In the genomic region with DNA sequence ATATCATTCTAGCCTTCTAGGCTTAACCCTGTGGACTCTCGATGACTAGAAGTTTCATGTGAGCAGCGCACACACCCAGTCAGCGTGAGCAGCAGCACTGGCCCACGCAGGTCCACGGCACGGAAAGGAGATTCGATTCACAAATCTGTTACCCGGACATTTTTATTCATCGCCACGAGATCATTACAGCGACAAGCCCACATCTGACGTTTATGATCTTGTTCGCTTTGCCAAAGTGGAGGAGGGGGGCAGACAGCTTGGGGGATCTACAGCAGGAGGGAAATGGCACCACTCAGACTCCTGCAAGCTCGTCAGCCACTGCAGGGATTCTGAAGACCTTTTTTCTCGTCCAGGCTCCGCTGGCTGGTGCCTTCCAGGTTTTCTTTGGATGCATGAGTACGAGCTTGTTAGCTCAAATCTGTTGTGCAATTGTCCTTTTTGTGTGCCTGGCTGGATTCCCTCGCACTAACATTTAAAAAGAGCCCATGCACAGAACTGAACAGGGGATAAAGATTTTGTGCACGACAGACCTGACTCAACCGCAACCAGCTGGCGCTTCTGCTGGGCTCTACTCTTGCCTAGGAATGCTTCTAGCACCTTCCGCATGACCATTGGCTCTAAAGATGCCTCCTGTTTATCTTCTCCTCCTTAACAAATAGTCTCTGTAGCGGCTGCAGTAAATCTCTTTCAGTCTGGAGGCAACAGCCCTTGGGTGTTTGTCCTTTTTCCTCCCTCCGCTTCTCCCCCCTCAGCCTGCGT, we compare ENCODE assay signal across 11 cellular contexts.
DNase-seq lines count a peak whose midpoint lies in the region; ATAC-seq and TF ChIP-seq lines count a peak whose summit lies in the region.
"Had no signal": no experiment of that assay in that cellular context is flagged by ENCODE, and none has a peak within 500 bp of the region (broad histone marks: within the 10 kb centered on the region; RNA-seq: fewer than 3 reads in every experiment).

No MANE protein-coding gene starts in this region.

- H3K4me3 Mint-ChIP-seq in activated naive CD8-positive, alpha-beta T cell treated with anti-CD3 and anti-CD28 coated beads, Interleukin-2, amount 50 U/mL, for 24 hours: no peak overlapping the region
- H3K4me3 Mint-ChIP-seq: CD4-positive, alpha-beta T cell had no signal

- CTCF ChIA-PET in BJ (lab: Yijun Ruan, JAX): interaction anchor here (1.2 kb wide), 2 partner anchors 35 to 146 kb away, joined by 3 read pairs; no protein-coding TSS in a partner anchor

- H3K4me1 Mint-ChIP-seq in activated naive CD8-positive, alpha-beta T cell treated with anti-CD3 and anti-CD28 coated beads, Interleukin-2, amount 50 U/mL, for 24 hours: no peaks in the 10 kb centered on the region

- peaks cover 12% of the 10 kb centered on the region for H3K9me3 Mint-ChIP-seq in activated naive CD8-positive, alpha-beta T cell treated with anti-CD3 and anti-CD28 coated beads, Interleukin-2, amount 50 U/mL, for 24 hours
- H3K9me3 Mint-ChIP-seq: CD4-positive, alpha-beta T cell had no signal

- no peak for TF ChIP-seq CTCF in BJ (IDR thresholded peaks at IDR 0.05; ENCODE audit: insufficient read depth, low read depth, low read length)
- no peak for TF ChIP-seq CTCF in lower leg skin (IDR thresholded peaks at IDR 0.05)

- DNase-seq in BJ (ENCODE audit: low read depth): peak; percentile 73
- peak in 29 of 56 donors; percentile 1 to 54 (median 14) for DNase-seq in amygdala (lab: John Stamatoyannopoulos, UW)
- DNase-seq in lower leg skin (ENCODE audit: low spot score in 2 of 2): peak; percentile 83 to 91
- DNase-seq in skeletal muscle cell (ENCODE audit: low read depth): peak; percentile 56
- no peak for DNase-seq in kidney tubule cell (ENCODE audit: low spot score)
- DNase-seq in activated naive CD8-positive, alpha-beta T cell treated with anti-CD3 and anti-CD28 coated beads, Interleukin-2, amount 50 U/mL, for 24 hours: no peak
- no peak for DNase-seq in globus pallidus (ENCODE audit: low spot score)
- DNase-seq: activated T-cell treated with anti-CD3 and anti-CD28 coated beads, Interleukin-2, amount 50 U/mL, for 48 hours; CD4-positive, alpha-beta T cell; heart right ventricle had no signal

- H3K27me3 ChIP-seq in BJ (ENCODE audit: control insufficient read depth, insufficient read depth, low read length): no peaks in the 10 kb centered on the region
- H3K27me3 ChIP-seq: heart right ventricle had no signal

- H3K36me3 Mint-ChIP-seq in activated naive CD8-positive, alpha-beta T cell treated with anti-CD3 and anti-CD28 coated beads, Interleukin-2, amount 50 U/mL, for 24 hours (ENCODE audit: low read depth): no peaks in the 10 kb centered on the region

- no peak overlapping the region for H3K27ac Mint-ChIP-seq in activated naive CD8-positive, alpha-beta T cell treated with anti-CD3 and anti-CD28 coated beads, Interleukin-2, amount 50 U/mL, for 24 hours
- H3K27ac Mint-ChIP-seq: CD4-positive, alpha-beta T cell had no signal

- ATAC-seq in activated naive CD8-positive, alpha-beta T cell treated with anti-CD3 and anti-CD28 coated beads, Interleukin-2, amount 50 U/mL, for 24 hours: no peak
- no peak for ATAC-seq in HG03565 (IDR thresholded peaks at IDR 0.05; ENCODE audit: unreplicated experiment)
- ATAC-seq: heart right ventricle had no signal

- peaks cover 7% of the 10 kb centered on the region for H3K27me3 Mint-ChIP-seq in activated naive CD8-positive, alpha-beta T cell treated with anti-CD3 and anti-CD28 coated beads, Interleukin-2, amount 50 U/mL, for 24 hours

- H3K36me3 ChIP-seq in BJ (ENCODE audit: control insufficient read depth, insufficient read depth, low read length): no peaks in the 10 kb centered on the region
- H3K36me3 ChIP-seq: heart right ventricle had no signal

- intact Hi-C loops in lower leg skin (cut with DNase I; ENCODE audit: low total_unique reads): no loop called here

- WGBS in lower leg skin, 2 donors: 48 to 51% methylated on average over 25 of the region's 25 CpGs

- POLR2A ChIA-PET in BJ (lab: Charles Lee): no interaction called here

- no peak for TF ChIP-seq POLR2A in lower leg skin (IDR thresholded peaks at IDR 0.05)

- H3K4me3 ChIP-seq in BJ (ENCODE audit: low read depth, low read length): peak overlapping the region; percentile 25
- no peak overlapping the region for H3K4me3 ChIP-seq in lower leg skin (ENCODE audit: low read depth, poor library complexity, severe bottlenecking)
- H3K4me3 ChIP-seq in skeletal muscle cell (ENCODE audit: low read depth, low read length): peak overlapping the region; percentile 26
- H3K4me3 ChIP-seq: heart right ventricle had no signal

Comparison
In these comparisons a context has a peak if more than half of its experiments do, and no peak if none do; other contexts are left out.
1. DNase-seq: peak in BJ (single experiment), amygdala (29 of 56), lower leg skin (2 of 2) and skeletal muscle cell (single experiment); none in kidney tubule cell (single experiment), activated naive CD8-positive, alpha-beta T cell treated with anti-CD3 and anti-CD28 coated beads, Interleukin-2, amount 50 U/mL, for 24 hours (single experiment) and globus pallidus (single experiment).